Comparison of ENCODE assay signal across 25 cellular contexts in the genomic region with DNA sequence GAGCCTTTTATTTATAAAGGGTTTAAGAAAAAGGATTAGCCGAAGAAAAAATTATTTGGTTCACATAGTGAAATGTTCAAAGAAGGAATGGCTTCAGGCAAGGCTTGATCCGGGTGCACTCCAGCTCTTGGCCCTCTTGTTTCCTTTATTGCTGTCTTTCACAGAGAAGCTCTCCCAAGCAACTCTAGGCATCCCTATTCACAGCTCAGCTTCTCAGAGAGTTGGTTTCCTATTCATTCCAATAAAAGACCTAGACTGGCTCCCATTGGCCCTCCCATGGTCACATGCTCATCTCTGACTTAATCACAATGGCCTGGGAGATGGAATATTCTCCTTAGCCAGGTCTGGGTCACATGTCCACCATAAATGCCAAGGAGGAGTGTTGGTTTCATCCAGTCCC. TPM values are rescaled to one million over a fixed set of nuclear protein-coding genes. Genes with fewer than 3 reads are reported as not detected.
DNase-seq lines count a peak whose midpoint lies in the region; FAIRE-seq and TF ChIP-seq lines count a peak whose summit lies in the region.
"Had no signal": no experiment of that assay in that cellular context is flagged by ENCODE, and none has a peak within 500 bp of the region (broad histone marks: within the 10 kb centered on the region; RNA-seq: fewer than 3 reads in every experiment).

No MANE protein-coding gene starts in this region.

- CTCF ChIA-PET in A673 (lab: Charles Lee) (no interaction called here), SK-N-SH (lab: Yijun Ruan, JAX) (interaction anchor here (1.5 to 4.2 kb wide), 2 partner anchors 10 to 36 kb away, joined by 3 to 21 read pairs; a partner anchor contains a TSS), endothelial cell of umbilical vein (lab: Charles Lee) (interaction anchor here (2.1 kb wide), 2 partner anchors 33 to 36 kb away, joined by 6 read pairs; no protein-coding TSS in a partner anchor)

- no peaks in the 10 kb centered on the region for H3K9me3 Mint-ChIP-seq in endothelial cell (ENCODE audit: unreplicated experiment)
- H3K9me3 Mint-ChIP-seq: CD4-positive, CD25-positive, alpha-beta regulatory T cell; type B pancreatic cell had no signal

- H3K4me3 ChIP-seq in A673 (ENCODE audit: low read depth, low read length, poor library complexity, severe bottlenecking) (no peak overlapping the region), H7 (ENCODE audit: insufficient read depth, low read depth, low read length) (no peak overlapping the region), SK-N-SH (ENCODE audit: low read depth in 2 of 2, low read length in 1 of 2) (no peak overlapping the region), endothelial cell of umbilical vein (replicated peaks in 1 of 3; ENCODE audit: insufficient read depth in 1 of 3, low read depth in 1 of 3, low read length in 3 of 3) (no peak overlapping the region), testis (no peak overlapping the region)
- H3K4me3 ChIP-seq: GM12878, spleen had no signal

- no peaks in the 10 kb centered on the region for H3K36me3 Mint-ChIP-seq in endothelial cell (ENCODE audit: low read depth, unreplicated experiment)

- peaks cover 2% of the 10 kb centered on the region for H3K27me3 Mint-ChIP-seq in endothelial cell (ENCODE audit: unreplicated experiment)
- H3K27me3 Mint-ChIP-seq: type B pancreatic cell had no signal

- peak; percentile 22 for DNase-seq in A673 (ENCODE audit: low spot score)
- DNase-seq in H7 = peak; percentile 42
- DNase-seq in SK-N-SH = no peak
- no peak for DNase-seq in endothelial cell of umbilical vein (ENCODE audit: low read depth, low spot score)
- no peak for DNase-seq in mucosa of gallbladder (ENCODE audit: low spot score)
- DNase-seq in testis = no peak
- no peak for DNase-seq in endothelial cell (ENCODE audit: low spot score)
- DNase-seq: activated effector memory CD4-positive, alpha-beta T cell treated with anti-CD3 and anti-CD28 coated beads, Interleukin-2, amount 50 U/mL, for 16 hours; amygdala; CD4-positive, CD25-positive, alpha-beta regulatory T cell; effector CD8-positive, alpha-beta T cell; foreskin melanocyte; Kasumi-1; mammary epithelial cell; NCI-H1048; NCI-H187 treated with DMSO at 0.1 percent for 48 hours; NCI-H748 treated with DMSO at 0.1 percent for 48 hours; right cardiac atrium; RPMI8226; spleen; stimulated activated CD4-positive, alpha-beta T cell treated with anti-CD3 and anti-CD28 coated beads, Interleukin-2, amount 100 ng/mL, for 48 hours; T-helper 2 cell had no signal

- peak; percentile 62 for FAIRE-seq in endothelial cell of umbilical vein (lab: Jason Lieb, UNC)
- FAIRE-seq: colon, GM12878 had no signal

- H2AFZ ChIP-seq in SK-N-SH (ENCODE audit: low read depth) = no peak overlapping the region
- no peak overlapping the region for H2AFZ ChIP-seq in endothelial cell of umbilical vein (ENCODE audit: low read depth, low read length)

- no peaks in the 10 kb centered on the region for H3K9me3 ChIP-seq in A673 (ENCODE audit: low read depth, low read length, poor library complexity, severe bottlenecking)
- H3K9me3 ChIP-seq in SK-N-SH = no peaks in the 10 kb centered on the region
- no peaks in the 10 kb centered on the region for H3K9me3 ChIP-seq in endothelial cell of umbilical vein (replicated peaks; ENCODE audit: control insufficient read depth, insufficient read depth, low read length)
- H3K9me3 ChIP-seq in testis = no peaks in the 10 kb centered on the region
- H3K9me3 ChIP-seq: spleen had no signal

- dilution Hi-C loops in endothelial cell of umbilical vein (cut with MboI; ENCODE audit: extremely low pct_ligation_motif_present, low sequenced_read_pairs) = no loop called here

- H3K27ac ChIP-seq in A673 (ENCODE audit: low read depth, low read length, poor library complexity, severe bottlenecking) (no peak overlapping the region), SK-N-SH (ENCODE audit: low read depth in 2 of 2, low read length in 1 of 2) (no peak overlapping the region), endothelial cell of umbilical vein (ENCODE audit: insufficient read depth, low read depth, low read length) (no peak overlapping the region), testis (no peak overlapping the region)
- H3K27ac ChIP-seq: spleen had no signal

- H4K20me1 ChIP-seq in SK-N-SH (ENCODE audit: insufficient read depth) (no peaks in the 10 kb centered on the region), endothelial cell of umbilical vein (replicated peaks; ENCODE audit: control insufficient read depth, extremely low read depth, insufficient read depth, low read length) (no peaks in the 10 kb centered on the region)

- H3K4me1 ChIP-seq in A673 (ENCODE audit: insufficient read depth, low read length, poor library complexity, severe bottlenecking) = no peaks in the 10 kb centered on the region
- H3K4me1 ChIP-seq in SK-N-SH (ENCODE audit: control insufficient read depth in 1 of 2, insufficient read depth in 2 of 2, low read depth in 1 of 2, low read length in 1 of 2) = no peaks in the 10 kb centered on the region
- H3K4me1 ChIP-seq in endothelial cell of umbilical vein (ENCODE audit: control insufficient read depth, extremely low read depth, insufficient read depth, low read length) = peaks cover 2% of the 10 kb centered on the region
- H3K4me1 ChIP-seq in testis = no peaks in the 10 kb centered on the region

- H3K36me3 ChIP-seq in A673 (ENCODE audit: insufficient read depth, low read length, poor library complexity, severe bottlenecking) = no peaks in the 10 kb centered on the region
- H3K36me3 ChIP-seq in H7 (replicated peaks; ENCODE audit: control insufficient read depth, insufficient read depth, low read length) = no peaks in the 10 kb centered on the region
- H3K36me3 ChIP-seq in SK-N-SH (replicated peaks in 1 of 2; ENCODE audit: control insufficient read depth in 1 of 2, insufficient read depth in 2 of 2, low read length in 1 of 2) = no peaks in the 10 kb centered on the region
- no peaks in the 10 kb centered on the region for H3K36me3 ChIP-seq in endothelial cell of umbilical vein (ENCODE audit: control insufficient read depth in 2 of 2, extremely low read depth in 1 of 2, insufficient read depth in 2 of 2, low read length in 2 of 2)
- H3K36me3 ChIP-seq in testis (ENCODE audit: low read depth, missing control alignments) = no peaks in the 10 kb centered on the region

- peaks cover 4% of the 10 kb centered on the region for H3K4me1 Mint-ChIP-seq in endothelial cell (ENCODE audit: unreplicated experiment)
- H3K4me1 Mint-ChIP-seq: CD4-positive, CD25-positive, alpha-beta regulatory T cell had no signal

- no peak for TF ChIP-seq EP300 in SK-N-SH (IDR thresholded peaks at IDR 0.05; ENCODE audit: borderline replicate concordance in 1 of 2, low read depth in 1 of 2, low read length in 1 of 2)

- POLR2A ChIA-PET in A673 (lab: Charles Lee; ENCODE audit: low non-redundant PET) = no interaction called here
- POLR2A ChIA-PET in SK-N-SH (lab: Yijun Ruan, JAX) = interaction anchor here (0.6 kb wide), 1 partner anchor 96 kb away, joined by 3 read pairs; no protein-coding TSS in a partner anchor
- POLR2A ChIA-PET in endothelial cell of umbilical vein (lab: Charles Lee) = no interaction called here

- TF ChIP-seq CTCF in A673 (conservative IDR thresholded peaks at IDR 0.05; ENCODE audit: low read depth, low read length) (no peak), SK-N-SH (IDR thresholded peaks at IDR 0.05) (no peak), endothelial cell of umbilical vein (IDR thresholded peaks at IDR 0.05; ENCODE audit: extremely low read depth in 1 of 2, insufficient read depth in 1 of 2, low read depth in 1 of 2, low read length in 2 of 2) (no peak), testis (IDR thresholded peaks at IDR 0.05) (no peak), endothelial cell (IDR thresholded peaks at IDR 0.05; ENCODE audit: unreplicated experiment) (no peak)

- BruUV-seq in A673 (replicated peaks; lab: Mats Ljungman, UMichigan) (no TSS peak), endothelial cell of umbilical vein (replicated peaks; lab: Mats Ljungman, UMichigan) (no TSS peak)

- no peaks in the 10 kb centered on the region for H3K27me3 ChIP-seq in A673 (replicated peaks; ENCODE audit: insufficient read depth, low read depth, low read length, poor library complexity)
- no peaks in the 10 kb centered on the region for H3K27me3 ChIP-seq in H7 (ENCODE audit: control insufficient read depth, insufficient read depth, low read length)
- no peaks in the 10 kb centered on the region for H3K27me3 ChIP-seq in SK-N-SH (ENCODE audit: insufficient read depth)
- H3K27me3 ChIP-seq in endothelial cell of umbilical vein (ENCODE audit: control insufficient read depth in 2 of 2, insufficient read depth in 2 of 2, low read length in 2 of 2) = no peaks in the 10 kb centered on the region
- no peaks in the 10 kb centered on the region for H3K27me3 ChIP-seq in testis
- H3K27me3 ChIP-seq: spleen had no signal

- no peaks in the 10 kb centered on the region for H3K9me1 ChIP-seq in endothelial cell of umbilical vein (replicated peaks; ENCODE audit: control insufficient read depth, extremely low read depth, insufficient read depth, low read length)

- 94% methylated on average over 2 of the region's 2 CpGs for WGBS in SK-N-SH (ENCODE audit: low lambda C conversion rate)
- WGBS in testis, 2 donors = 96% methylated on average over 2 of the region's 2 CpGs

- intact Hi-C loops in A673 (cut with micrococcal nuclease; ENCODE audit: unreplicated experiment) = no loop called here
- intact Hi-C loops in endothelial cell of umbilical vein (cut with micrococcal nuclease) = no loop called here
- intact Hi-C loops in testis (cut with DNase I; ENCODE audit: low total_unique reads) = no loop called here

- TF ChIP-seq POLR2A in endothelial cell of umbilical vein (IDR thresholded peaks at IDR 0.05; ENCODE audit: low read depth, low read length) (no peak), testis (IDR thresholded peaks at IDR 0.05) (no peak)

- no peak overlapping the region for H3K4me3 Mint-ChIP-seq in endothelial cell (ENCODE audit: unreplicated experiment)
- H3K4me3 Mint-ChIP-seq: CD4-positive, CD25-positive, alpha-beta regulatory T cell; type B pancreatic cell had no signal

- H3K9ac ChIP-seq in SK-N-SH (no peak overlapping the region), endothelial cell of umbilical vein (replicated peaks; ENCODE audit: extremely low read depth, insufficient read depth, low read length) (no peak overlapping the region)

- no peaks in the 10 kb centered on the region for H3K9me2 ChIP-seq in SK-N-SH

- H3K27ac Mint-ChIP-seq in endothelial cell (ENCODE audit: unreplicated experiment) = no peak overlapping the region
- H3K27ac Mint-ChIP-seq: CD4-positive, CD25-positive, alpha-beta regulatory T cell; type B pancreatic cell had no signal

- H3F3A ChIP-seq in SK-N-SH (replicated peaks; ENCODE audit: insufficient read depth) = peaks cover 4% of the 10 kb centered on the region

- H3K79me2 ChIP-seq in SK-N-SH (ENCODE audit: insufficient read depth) = no peaks in the 10 kb centered on the region
- H3K79me2 ChIP-seq in endothelial cell of umbilical vein (ENCODE audit: control insufficient read depth, insufficient read depth, low read length) = no peaks in the 10 kb centered on the region

- no peak for TF ChIP-seq RAD21 in SK-N-SH (IDR thresholded peaks at IDR 0.05; ENCODE audit: low read length)

- no peak overlapping the region for H3K4me2 ChIP-seq in SK-N-SH
- no peak overlapping the region for H3K4me2 ChIP-seq in endothelial cell of umbilical vein (ENCODE audit: insufficient read depth, low read length)

RNA-seq across cellular contexts. Expression of a gene that starts 9.4 kb away (rescaled TPM):
- 17.2 and 20.6 TPM in 2 replicates for total RNA-seq in A673 (2021)
- 105 and 110 TPM in 2 replicates for total RNA-seq in H7 (2014; rRNA removed; shearing (Covaris generic))
- 4.4 and 5.6 TPM in 2 replicates for polyA plus RNA-seq in SK-N-SH (2012; rRNA removed)
- 1.8 and 2.8 TPM in 2 replicates for polyA plus RNA-seq in SK-N-SH (2012; cell fraction: cytosol; rRNA removed)
- 10.5 and 11.3 TPM in 2 replicates for polyA plus RNA-seq in SK-N-SH (2012; cell fraction: nucleus; rRNA removed)
- 2.9 and 3.8 TPM in 2 replicates for total RNA-seq in endothelial cell of umbilical vein
- 1.9 and 2.3 TPM in 2 replicates for polyA plus RNA-seq in endothelial cell of umbilical vein
- polyA plus RNA-seq in endothelial cell of umbilical vein (2011; cell fraction: cytosol; rRNA removed) = 1.2 and 1.6 TPM in 2 replicates
- polyA plus RNA-seq in endothelial cell of umbilical vein (2011; cell fraction: nucleus; rRNA removed) = 3.1 and 3.7 TPM in 2 replicates
- polyA plus RNA-seq in endothelial cell of umbilical vein (2012) = 1.5 and 3.0 TPM in 2 replicates
- polyA minus RNA-seq in endothelial cell of umbilical vein = 1.00 and 1.9 TPM in 2 replicates
- polyA minus RNA-seq in endothelial cell of umbilical vein (2011; cell fraction: cytosol; rRNA and poly(A)+ RNA removed) = 7.3 TPM
- polyA minus RNA-seq in endothelial cell of umbilical vein (2011; cell fraction: nucleus; rRNA and poly(A)+ RNA removed) = 0.67 and 1.0 TPM in 2 replicates
- total RNA-seq in mucosa of gallbladder = 233 TPM
- total RNA-seq in testis = 10 to 100 TPM in 1 of 2 donors, 1 to 10 TPM in 1; 9.7 to 10.3 TPM
- 7.8 TPM for polyA plus RNA-seq in testis (ENCODE audit: insufficient read depth, low read depth, low replicate concordance)
- 11.0 TPM for total RNA-seq in endothelial cell (ENCODE audit: unreplicated experiment)

RNA-seq across cellular contexts. Expression of a gene that starts 54.8 kb away (rescaled TPM):
- total RNA-seq in A673 (2021) (27.3 and 29.3 TPM in 2 replicates), endothelial cell of umbilical vein (28.6 and 35.2 TPM in 2 replicates), mucosa of gallbladder (18.3 TPM), testis (10 to 100 TPM; 31.1 to 31.7 TPM), endothelial cell (ENCODE audit: unreplicated experiment) (26.3 TPM)
- total RNA-seq in H7 (2014; rRNA removed; shearing (Covaris generic)) = 25.0 and 26.4 TPM in 2 replicates
- polyA plus RNA-seq in SK-N-SH (2012; rRNA removed) (15.1 and 19.6 TPM in 2 replicates), endothelial cell of umbilical vein (25.1 and 25.3 TPM in 2 replicates), testis (ENCODE audit: insufficient read depth, low read depth, low replicate concordance) (19.2 TPM)
- 10.7 and 13.6 TPM in 2 replicates for polyA plus RNA-seq in SK-N-SH (2012; cell fraction: cytosol; rRNA removed)
- 18.3 and 24.5 TPM in 2 replicates for polyA plus RNA-seq in SK-N-SH (2012; cell fraction: nucleus; rRNA removed)
- polyA plus RNA-seq in endothelial cell of umbilical vein (2011; cell fraction: cytosol; rRNA removed) = 28.0 and 30.4 TPM in 2 replicates
- polyA plus RNA-seq in endothelial cell of umbilical vein (2011; cell fraction: nucleus; rRNA removed) = 37.2 and 39.0 TPM in 2 replicates
- polyA plus RNA-seq in endothelial cell of umbilical vein (2012) = 15.0 and 15.7 TPM in 2 replicates
- 32.7 and 36.1 TPM in 2 replicates for polyA minus RNA-seq in endothelial cell of umbilical vein
- polyA minus RNA-seq in endothelial cell of umbilical vein (2011; cell fraction: cytosol; rRNA and poly(A)+ RNA removed) = 9.3 TPM
- 26.4 and 36.7 TPM in 2 replicates for polyA minus RNA-seq in endothelial cell of umbilical vein (2011; cell fraction: nucleus; rRNA and poly(A)+ RNA removed)

RNA-seq across cellular contexts. Expression of a gene that starts 56.2 kb away (rescaled TPM):
- total RNA-seq in A673 (2021) (74.3 and 76.6 TPM in 2 replicates), endothelial cell of umbilical vein (76.1 and 90.4 TPM in 2 replicates), mucosa of gallbladder (82.1 TPM), testis (10 to 100 TPM; 71.2 to 86.6 TPM), endothelial cell (ENCODE audit: unreplicated experiment) (111 TPM)
- 43.4 and 51.2 TPM in 2 replicates for total RNA-seq in H7 (2014; rRNA removed; shearing (Covaris generic))
- polyA plus RNA-seq in SK-N-SH (2012; rRNA removed) (6.7 and 9.0 TPM in 2 replicates), endothelial cell of umbilical vein (12.4 and 14.4 TPM in 2 replicates), testis (ENCODE audit: insufficient read depth, low read depth, low replicate concordance) (66.0 TPM)
- 6.6 and 7.0 TPM in 2 replicates for polyA plus RNA-seq in SK-N-SH (2012; cell fraction: cytosol; rRNA removed)
- polyA plus RNA-seq in SK-N-SH (2012; cell fraction: nucleus; rRNA removed) = 9.5 and 14.4 TPM in 2 replicates
- polyA plus RNA-seq in endothelial cell of umbilical vein (2011; cell fraction: cytosol; rRNA removed) = 16.4 and 16.5 TPM in 2 replicates
- polyA plus RNA-seq in endothelial cell of umbilical vein (2011; cell fraction: nucleus; rRNA removed) = 41.0 and 44.1 TPM in 2 replicates
- polyA plus RNA-seq in endothelial cell of umbilical vein (2012) = 23.8 and 31.7 TPM in 2 replicates
- polyA minus RNA-seq in endothelial cell of umbilical vein = 82.9 and 87.3 TPM in 2 replicates
- polyA minus RNA-seq in endothelial cell of umbilical vein (2011; cell fraction: cytosol; rRNA and poly(A)+ RNA removed) = 31.2 TPM
- polyA minus RNA-seq in endothelial cell of umbilical vein (2011; cell fraction: nucleus; rRNA and poly(A)+ RNA removed) = 116 and 130 TPM in 2 replicates

Comparison
In these comparisons a context has a peak if more than half of its experiments do, and no peak if none do; other contexts are left out.
1. DNase-seq: peak in A673 (single experiment) and H7 (single experiment); none in SK-N-SH (single experiment), endothelial cell of umbilical vein (single experiment), mucosa of gallbladder (single experiment), testis (single experiment) and endothelial cell (single experiment).